In the genomic region with DNA sequence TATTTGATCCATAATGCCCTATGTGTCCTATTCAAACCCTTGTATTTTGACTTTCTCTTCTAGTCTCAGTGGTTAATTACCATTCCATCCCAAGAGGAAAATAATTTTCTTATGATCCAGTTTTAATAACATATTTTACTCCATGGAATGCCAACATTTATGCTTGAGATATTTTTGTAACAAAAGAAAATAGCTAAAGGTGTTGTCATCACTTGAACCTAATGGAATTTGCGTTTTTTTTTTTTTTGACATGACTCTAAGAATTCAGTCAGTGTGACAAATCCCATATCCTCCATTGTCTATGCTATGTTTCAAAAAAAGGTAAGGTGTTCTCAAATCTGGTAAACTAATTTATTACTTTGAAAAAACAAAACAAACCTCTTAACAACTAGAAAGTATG, we compare ENCODE assay signal across 24 cellular contexts.
"Had no signal": no experiment of that assay in that cellular context is flagged by ENCODE, and none has a peak within 500 bp of the region (broad histone marks: within the 10 kb centered on the region; RNA-seq: fewer than 3 reads in every experiment).

No MANE protein-coding gene starts in this region.

- H3K27me3 ChIP-seq: left lung, right atrium auricular region, testis, upper lobe of left lung had no signal

- H3K4me3 ChIP-seq: left lung, prostate gland, right atrium auricular region, skin epidermis, testis, upper lobe of left lung had no signal

- H3K9me3 ChIP-seq: prostate gland, testis, upper lobe of left lung had no signal

- DNase-seq: activated CD4-positive, alpha-beta memory T cell treated with anti-CD3 and anti-CD28 coated beads for 36 hours; activated CD4-positive, alpha-beta T cell treated with anti-CD3 and anti-CD28 coated beads for 4 hours; activated CD8-positive, alpha-beta memory T cell treated with anti-CD3 and anti-CD28 coated beads, Interleukin-2, amount 10 ng/mL, durations not matched to agents 7 days and 5 days; activated naive CD4-positive, alpha-beta T cell treated with Interleukin-2 at 50 U/mL for 16 hours; activated naive CD8-positive, alpha-beta T cell treated with anti-CD3 and anti-CD28 coated beads, Interleukin-2, amount 10 ng/mL, durations not matched to agents 7 days and 5 days; activated T-cell treated with anti-CD3 and anti-CD28 coated beads, Interleukin-2, amount 50 U/mL, for 1 hour; cortex of kidney; head of caudate nucleus; left lung; midbrain; stimulated activated CD4-positive, alpha-beta T cell treated with anti-CD3 and anti-CD28 coated beads, Interleukin-4, amount 100 ng/mL, for 1 hour; testis; upper lobe of left lung had no signal

- H3K4me1 Mint-ChIP-seq: activated CD8-positive, alpha-beta memory T cell treated with anti-CD3 and anti-CD28 coated beads, Interleukin-2, amount 10 ng/mL, durations not matched to agents 7 days and 5 days; activated naive CD8-positive, alpha-beta T cell treated with anti-CD3 and anti-CD28 coated beads, Interleukin-2, amount 10 ng/mL, durations not matched to agents 7 days and 5 days; activated T-helper 17 cell treated with anti-CD3 and anti-CD28 coated beads, Interleukin-2, amount 50 U/mL, for 72 hours; stimulated activated effector memory CD8-positive, alpha-beta T cell treated with anti-CD3 and anti-CD28 coated beads, Interleukin-12 subunit alpha, Interleukin-12 subunit beta, amount 100 ng/mL, for 72 hours; WTC11 had no signal

- H3K36me3 Mint-ChIP-seq: activated CD4-positive, alpha-beta memory T cell treated with anti-CD3 and anti-CD28 coated beads for 36 hours; activated CD8-positive, alpha-beta memory T cell treated with anti-CD3 and anti-CD28 coated beads, Interleukin-2, amount 10 ng/mL, durations not matched to agents 7 days and 5 days; activated naive CD8-positive, alpha-beta T cell treated with anti-CD3 and anti-CD28 coated beads, Interleukin-2, amount 10 ng/mL, durations not matched to agents 7 days and 5 days; stimulated activated effector memory CD8-positive, alpha-beta T cell treated with anti-CD3 and anti-CD28 coated beads, Interleukin-12 subunit alpha, Interleukin-12 subunit beta, amount 100 ng/mL, for 72 hours had no signal

- H3K27me3 Mint-ChIP-seq: activated CD4-positive, alpha-beta memory T cell treated with anti-CD3 and anti-CD28 coated beads for 36 hours; activated CD8-positive, alpha-beta memory T cell treated with anti-CD3 and anti-CD28 coated beads, Interleukin-2, amount 10 ng/mL, durations not matched to agents 7 days and 5 days; activated naive CD8-positive, alpha-beta T cell treated with anti-CD3 and anti-CD28 coated beads, Interleukin-2, amount 10 ng/mL, durations not matched to agents 7 days and 5 days; activated T-helper 17 cell treated with anti-CD3 and anti-CD28 coated beads, Interleukin-2, amount 50 U/mL, for 72 hours had no signal

- H3K4me3 Mint-ChIP-seq: activated CD4-positive, alpha-beta memory T cell treated with anti-CD3 and anti-CD28 coated beads for 36 hours; activated CD8-positive, alpha-beta memory T cell treated with anti-CD3 and anti-CD28 coated beads, Interleukin-2, amount 10 ng/mL, durations not matched to agents 7 days and 5 days; activated naive CD8-positive, alpha-beta T cell treated with anti-CD3 and anti-CD28 coated beads, Interleukin-2, amount 10 ng/mL, durations not matched to agents 7 days and 5 days; activated T-helper 17 cell treated with anti-CD3 and anti-CD28 coated beads, Interleukin-2, amount 50 U/mL, for 72 hours; stimulated activated effector memory CD8-positive, alpha-beta T cell treated with anti-CD3 and anti-CD28 coated beads, Interleukin-12 subunit alpha, Interleukin-12 subunit beta, amount 100 ng/mL, for 72 hours; T-helper 2 cell treated with Interferon-gamma antibody and Interleukin-4, amounts not matched to agents 5 μg/mL and 100 μg/mL, for 36 hours; WTC11 had no signal

- H3K36me3 ChIP-seq: left lung, prostate gland, right atrium auricular region, upper lobe of left lung had no signal

- FAIRE-seq: endometrium, frontal cortex, keratinocyte, TTC549 had no signal

- H3K4me1 ChIP-seq: left lung, prostate gland, right atrium auricular region, testis, upper lobe of left lung had no signal

- H3K27ac Mint-ChIP-seq: activated CD4-positive, alpha-beta memory T cell treated with anti-CD3 and anti-CD28 coated beads for 36 hours; activated CD8-positive, alpha-beta memory T cell treated with anti-CD3 and anti-CD28 coated beads, Interleukin-2, amount 10 ng/mL, durations not matched to agents 7 days and 5 days; activated naive CD8-positive, alpha-beta T cell treated with anti-CD3 and anti-CD28 coated beads, Interleukin-2, amount 10 ng/mL, durations not matched to agents 7 days and 5 days; activated T-helper 17 cell treated with anti-CD3 and anti-CD28 coated beads, Interleukin-2, amount 50 U/mL, for 72 hours; stimulated activated effector memory CD8-positive, alpha-beta T cell treated with anti-CD3 and anti-CD28 coated beads, Interleukin-12 subunit alpha, Interleukin-12 subunit beta, amount 100 ng/mL, for 72 hours; T-helper 2 cell treated with Interferon-gamma antibody and Interleukin-4, amounts not matched to agents 5 μg/mL and 100 μg/mL, for 36 hours; WTC11 had no signal

- H3K27ac ChIP-seq: left lung, prostate gland, right atrium auricular region, skin epidermis, testis, upper lobe of left lung had no signal
